9 cellular contexts compared by ENCODE assay signal in the genomic region with DNA sequence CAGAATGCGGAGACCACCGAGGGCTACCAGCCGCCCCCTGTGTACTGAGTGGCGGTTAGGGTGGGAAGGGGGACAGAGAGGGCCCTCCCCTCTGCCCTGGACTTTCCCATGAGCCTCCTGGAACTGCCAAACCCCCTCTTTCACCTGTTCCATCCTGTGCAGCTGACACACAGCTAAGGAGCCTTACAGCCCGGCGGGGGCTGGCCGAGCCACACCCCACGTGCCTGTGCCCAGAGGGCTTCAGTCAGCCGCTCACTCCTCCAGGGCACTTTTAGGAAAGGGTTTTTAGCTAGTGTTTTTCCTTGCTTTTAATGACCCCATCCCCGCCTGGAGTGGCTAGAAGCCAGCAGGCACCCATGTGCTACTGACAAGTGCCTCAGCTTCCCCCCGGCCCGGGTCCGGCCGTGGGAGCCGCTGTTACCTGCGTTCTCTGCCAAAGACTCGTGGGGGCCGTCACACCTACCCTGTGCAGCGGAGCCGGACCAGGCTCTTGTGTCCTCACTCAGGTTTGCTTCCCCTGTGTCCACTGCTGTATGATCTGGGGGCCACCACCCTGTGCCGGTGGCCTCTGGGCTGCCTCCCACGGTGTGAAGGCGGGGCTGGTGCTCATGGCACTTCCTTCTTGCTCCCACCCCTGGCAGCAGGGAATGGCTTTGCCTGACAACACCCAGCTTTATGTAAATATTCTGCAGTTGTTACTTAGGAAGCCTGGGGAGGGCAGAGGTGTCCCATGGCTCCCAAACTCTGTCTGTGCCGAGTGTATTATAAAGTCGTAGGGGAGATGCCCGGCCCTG. TPM values are rescaled to one million over a fixed set of nuclear protein-coding genes. Genes with fewer than 3 reads are reported as not detected.
"Had no signal": no experiment of that assay in that cellular context is flagged by ENCODE, and none has a peak within 500 bp of the region (broad histone marks: within the 10 kb centered on the region; RNA-seq: fewer than 3 reads in every experiment).

No MANE protein-coding gene starts in this region.

RNA-seq across cellular contexts. Expression of a gene that starts 37.3 kb away (rescaled TPM):
- total RNA-seq: activated CD4-positive, alpha-beta memory T cell treated with anti-CD3 and anti-CD28 coated beads, Interleukin-2, amount 10 ng/mL, durations not matched to agents 7 days and 5 days; esophagus squamous epithelium; heart left ventricle; lung microvascular endothelial cell; mononuclear cell; occipital lobe; T-cell had no signal
- polyA plus RNA-seq: keratinocyte, psoas muscle had no signal
